Comparison of ENCODE assay signal across 39 cellular contexts in genomic region chr7:117278040-117278439, GRCh38. TPM values are rescaled to one million over a fixed set of nuclear protein-coding genes. Genes with fewer than 3 reads are reported as not detected.
"Had no signal": no experiment of that assay in that cellular context is flagged by ENCODE, and none has a peak within 500 bp of the region (broad histone marks: within the 10 kb centered on the region; RNA-seq: fewer than 3 reads in every experiment).

No MANE protein-coding gene starts in this region.

- H3K27ac ChIP-seq: adrenal gland, ascending aorta, cardiac muscle cell, VCaP had no signal

- H3K4me3 Mint-ChIP-seq: activated B cell treated with CpG ODN at 0.5 μM for 24 hours; activated CD4-positive, alpha-beta memory T cell treated with anti-CD3 and anti-CD28 coated beads for 36 hours; activated CD4-positive, alpha-beta T cell treated with anti-CD3 and anti-CD28 coated beads, Interleukin-2, amount 10 ng/mL, durations not matched to agents 24 days and 14 days; activated CD8-positive, alpha-beta T cell treated with anti-CD3 and anti-CD28 coated beads for 36 hours; activated naive CD4-positive, alpha-beta T cell treated with anti-CD3 and anti-CD28 coated beads for 36 hours; activated naive CD8-positive, alpha-beta T cell treated with anti-CD3 and anti-CD28 coated beads for 36 hours; activated T-cell treated with anti-CD3 and anti-CD28 coated beads, Interleukin-2, amount 50 U/mL, for 4 hours; activated T-cell treated with anti-CD3 and anti-CD28 coated beads, Interleukin-2, amount 50 U/mL, for 72 hours; activated T-helper 1 cell treated with anti-CD3 and anti-CD28 coated beads, Interleukin-12 subunit alpha, Interleukin-12 subunit beta, Interleukin-2, Interleukin-4 antibody, amounts not matched to agents 30 ng/mL and 10 ng/mL and 1 ng/mL, durations not matched to agents 14 hours and 24 hours and 36 hours; activated T-helper 17 cell treated with anti-CD3 and anti-CD28 coated beads, Interleukin-2, amount 50 U/mL, for 72 hours; brain; central memory CD8-positive, alpha-beta T cell; T-helper 1 cell treated with Interleukin-12 subunit alpha and Interleukin-12 subunit beta and Interleukin-4 antibody, amounts not matched to agents 30 μg/mL and 1 μg/mL, for 36 hours; T-helper 2 cell treated with Interferon-gamma antibody and Interleukin-4, amounts not matched to agents 5 μg/mL and 100 μg/mL, for 36 hours had no signal

- H3K27me3 ChIP-seq: adrenal gland, ascending aorta, cardiac muscle cell had no signal

- H3K36me3 Mint-ChIP-seq: activated CD4-positive, alpha-beta memory T cell treated with anti-CD3 and anti-CD28 coated beads for 36 hours; activated naive CD4-positive, alpha-beta T cell treated with anti-CD3 and anti-CD28 coated beads, Interleukin-2, amount 50 U/mL, for 72 hours; activated naive CD8-positive, alpha-beta T cell treated with anti-CD3 and anti-CD28 coated beads for 36 hours; brain had no signal

- H3K27ac Mint-ChIP-seq: activated B cell treated with CpG ODN at 0.5 μM for 24 hours; activated CD4-positive, alpha-beta memory T cell treated with anti-CD3 and anti-CD28 coated beads for 36 hours; activated CD4-positive, alpha-beta T cell treated with anti-CD3 and anti-CD28 coated beads, Interleukin-2, amount 10 ng/mL, durations not matched to agents 24 days and 14 days; activated CD8-positive, alpha-beta T cell treated with anti-CD3 and anti-CD28 coated beads for 36 hours; activated naive CD4-positive, alpha-beta T cell treated with anti-CD3 and anti-CD28 coated beads for 36 hours; activated naive CD4-positive, alpha-beta T cell treated with anti-CD3 and anti-CD28 coated beads, Interleukin-2, amount 50 U/mL, for 72 hours; activated naive CD8-positive, alpha-beta T cell treated with anti-CD3 and anti-CD28 coated beads for 36 hours; activated T-cell treated with anti-CD3 and anti-CD28 coated beads, Interleukin-2, amount 50 U/mL, for 72 hours; activated T-helper 1 cell treated with anti-CD3 and anti-CD28 coated beads, Interleukin-12 subunit alpha, Interleukin-12 subunit beta, Interleukin-2, Interleukin-4 antibody, amounts not matched to agents 30 ng/mL and 10 ng/mL and 1 ng/mL, durations not matched to agents 14 hours and 24 hours and 36 hours; activated T-helper 17 cell treated with anti-CD3 and anti-CD28 coated beads, Interleukin-2, amount 50 U/mL, for 72 hours; brain; T-helper 1 cell treated with Interleukin-12 subunit alpha and Interleukin-12 subunit beta and Interleukin-4 antibody, amounts not matched to agents 30 μg/mL and 1 μg/mL, for 36 hours; T-helper 2 cell treated with Interferon-gamma antibody and Interleukin-4, amounts not matched to agents 5 μg/mL and 100 μg/mL, for 36 hours had no signal

- H3K4me3 ChIP-seq: adrenal gland, ascending aorta, cardiac muscle cell had no signal

- ATAC-seq: activated CD8-positive, alpha-beta T cell treated with anti-CD3 and anti-CD28 coated beads for 36 hours; activated naive CD4-positive, alpha-beta T cell treated with anti-CD3 and anti-CD28 coated beads, Interleukin-2, amount 50 U/mL, for 72 hours; activated T-cell treated with anti-CD3 and anti-CD28 coated beads, Interleukin-2, amount 50 U/mL, for 4 hours; activated T-cell treated with anti-CD3 and anti-CD28 coated beads, Interleukin-2, amount 50 U/mL, for 72 hours; activated T-helper 17 cell treated with anti-CD3 and anti-CD28 coated beads, Interleukin-2, amount 50 U/mL, for 72 hours had no signal

- H3K27me3 Mint-ChIP-seq: activated CD4-positive, alpha-beta T cell treated with anti-CD3 and anti-CD28 coated beads, Interleukin-2, amount 10 ng/mL, durations not matched to agents 24 days and 14 days had no signal

- H3K9me3 ChIP-seq: adrenal gland, ascending aorta had no signal

- DNase-seq: activated B cell treated with CpG ODN at 0.5 μM for 24 hours; activated CD4-positive, alpha-beta memory T cell treated with anti-CD3 and anti-CD28 coated beads for 36 hours; activated CD4-positive, alpha-beta T cell treated with anti-CD3 and anti-CD28 coated beads for 4 hours; activated CD4-positive, alpha-beta T cell treated with anti-CD3 and anti-CD28 coated beads, Interleukin-2, amount 10 ng/mL, durations not matched to agents 24 days and 14 days; activated CD4-positive, alpha-beta T cell treated with anti-CD3 and anti-CD28 coated beads, Interleukin-2, amount 50 U/mL, for 1 hour; activated CD4-positive, alpha-beta T cell treated with anti-CD3 and anti-CD28 coated beads, Interleukin-2, amount 50 U/mL, for 4 hours; activated CD4-positive, CD25-positive, alpha-beta regulatory T cell treated with anti-CD3 and anti-CD28 coated beads, Interleukin-2, amount 50 U/mL, for 72 hours; activated CD8-positive, alpha-beta memory T cell treated with anti-CD3 and anti-CD28 coated beads, Interleukin-2, amount 50 U/mL, for 4 hours; activated CD8-positive, alpha-beta T cell treated with anti-CD3 and anti-CD28 coated beads for 36 hours; activated effector memory CD4-positive, alpha-beta T cell treated with anti-CD3 and anti-CD28 coated beads, Interleukin-2, amount 50 U/mL, for 16 hours; activated gamma-delta T cell treated with Interleukin-2 at 50 U/mL for 16 hours; activated naive CD4-positive, alpha-beta T cell; activated naive CD4-positive, alpha-beta T cell treated with anti-CD3 and anti-CD28 coated beads for 36 hours; activated naive CD4-positive, alpha-beta T cell treated with anti-CD3 and anti-CD28 coated beads, Interleukin-2, amount 50 U/mL, for 16 hours; activated naive CD8-positive, alpha-beta T cell treated with anti-CD3 and anti-CD28 coated beads for 36 hours; activated T-cell treated with anti-CD3 and anti-CD28 coated beads for 4 hours; activated T-cell treated with anti-CD3 and anti-CD28 coated beads, Interleukin-2, amount 50 U/mL, for 1 hour; activated T-cell treated with anti-CD3 and anti-CD28 coated beads, Interleukin-2, amount 50 U/mL, for 4 hours; activated T-cell treated with anti-CD3 and anti-CD28 coated beads, Interleukin-2, amount 50 U/mL, for 72 hours; adrenal gland; amniotic stem cell; caudate nucleus; cerebellar nuclear complex; T-helper 1 cell; T-helper 2 cell; T-helper 9 cell had no signal

- FAIRE-seq: bronchial epithelial cell, TTC549 had no signal

- H3K4me1 ChIP-seq: adrenal gland, ascending aorta had no signal

- H3K9me3 Mint-ChIP-seq: activated B cell treated with CpG ODN at 0.5 μM for 24 hours; activated CD4-positive, alpha-beta memory T cell treated with anti-CD3 and anti-CD28 coated beads for 36 hours; activated CD4-positive, alpha-beta T cell treated with anti-CD3 and anti-CD28 coated beads, Interleukin-2, amount 10 ng/mL, durations not matched to agents 24 days and 14 days; activated CD8-positive, alpha-beta T cell treated with anti-CD3 and anti-CD28 coated beads for 36 hours; activated naive CD4-positive, alpha-beta T cell treated with anti-CD3 and anti-CD28 coated beads for 36 hours; activated naive CD4-positive, alpha-beta T cell treated with anti-CD3 and anti-CD28 coated beads, Interleukin-2, amount 50 U/mL, for 72 hours; activated naive CD8-positive, alpha-beta T cell treated with anti-CD3 and anti-CD28 coated beads for 36 hours; activated T-cell treated with anti-CD3 and anti-CD28 coated beads, Interleukin-2, amount 50 U/mL, for 4 hours; activated T-cell treated with anti-CD3 and anti-CD28 coated beads, Interleukin-2, amount 50 U/mL, for 72 hours; activated T-helper 1 cell treated with anti-CD3 and anti-CD28 coated beads, Interleukin-12 subunit alpha, Interleukin-12 subunit beta, Interleukin-2, Interleukin-4 antibody, amounts not matched to agents 30 ng/mL and 10 ng/mL and 1 ng/mL, durations not matched to agents 14 hours and 24 hours and 36 hours; activated T-helper 17 cell treated with anti-CD3 and anti-CD28 coated beads, Interleukin-2, amount 50 U/mL, for 72 hours; central memory CD8-positive, alpha-beta T cell; T-helper 1 cell treated with Interleukin-12 subunit alpha and Interleukin-12 subunit beta and Interleukin-4 antibody, amounts not matched to agents 30 μg/mL and 1 μg/mL, for 36 hours; T-helper 2 cell treated with Interferon-gamma antibody and Interleukin-4, amounts not matched to agents 5 μg/mL and 100 μg/mL, for 36 hours had no signal

- H3K4me1 Mint-ChIP-seq: activated B cell treated with CpG ODN at 0.5 μM for 24 hours; activated CD4-positive, alpha-beta T cell treated with anti-CD3 and anti-CD28 coated beads, Interleukin-2, amount 10 ng/mL, durations not matched to agents 24 days and 14 days; activated naive CD8-positive, alpha-beta T cell treated with anti-CD3 and anti-CD28 coated beads for 36 hours; activated T-helper 17 cell treated with anti-CD3 and anti-CD28 coated beads, Interleukin-2, amount 50 U/mL, for 72 hours; central memory CD8-positive, alpha-beta T cell had no signal

- H3K36me3 ChIP-seq: adrenal gland, ascending aorta had no signal

RNA-seq across cellular contexts. Expression of gene WNT2, which starts 44.8 kb away (rescaled TPM):
- total RNA-seq: activated B cell treated with CpG ODN at 0.5 μM for 24 hours; activated CD4-positive, alpha-beta memory T cell treated with anti-CD3 and anti-CD28 coated beads for 36 hours; activated CD4-positive, alpha-beta T cell treated with anti-CD3 and anti-CD28 coated beads, Interleukin-2, amount 10 ng/mL, durations not matched to agents 24 days and 14 days; activated CD8-positive, alpha-beta memory T cell treated with anti-CD3 and anti-CD28 coated beads for 36 hours; activated CD8-positive, alpha-beta T cell treated with anti-CD3 and anti-CD28 coated beads for 36 hours; activated naive CD4-positive, alpha-beta T cell treated with anti-CD3 and anti-CD28 coated beads for 36 hours; activated naive CD4-positive, alpha-beta T cell treated with anti-CD3 and anti-CD28 coated beads, Interleukin-2, amount 50 U/mL, for 72 hours; activated naive CD8-positive, alpha-beta T cell treated with anti-CD3 and anti-CD28 coated beads for 36 hours; activated T-cell treated with anti-CD3 and anti-CD28 coated beads, Interleukin-2, amount 50 U/mL, for 4 hours; activated T-cell treated with anti-CD3 and anti-CD28 coated beads, Interleukin-2, amount 50 U/mL, for 72 hours; activated T-helper 1 cell treated with anti-CD3 and anti-CD28 coated beads, Interleukin-12 subunit alpha, Interleukin-12 subunit beta, Interleukin-2, Interleukin-4 antibody, amounts not matched to agents 30 ng/mL and 10 ng/mL and 1 ng/mL, durations not matched to agents 14 hours and 24 hours and 36 hours; activated T-helper 17 cell treated with anti-CD3 and anti-CD28 coated beads, Interleukin-2, amount 50 U/mL, for 72 hours had no signal
